ENCODE assay signal across 25 cellular contexts in the genomic region with DNA sequence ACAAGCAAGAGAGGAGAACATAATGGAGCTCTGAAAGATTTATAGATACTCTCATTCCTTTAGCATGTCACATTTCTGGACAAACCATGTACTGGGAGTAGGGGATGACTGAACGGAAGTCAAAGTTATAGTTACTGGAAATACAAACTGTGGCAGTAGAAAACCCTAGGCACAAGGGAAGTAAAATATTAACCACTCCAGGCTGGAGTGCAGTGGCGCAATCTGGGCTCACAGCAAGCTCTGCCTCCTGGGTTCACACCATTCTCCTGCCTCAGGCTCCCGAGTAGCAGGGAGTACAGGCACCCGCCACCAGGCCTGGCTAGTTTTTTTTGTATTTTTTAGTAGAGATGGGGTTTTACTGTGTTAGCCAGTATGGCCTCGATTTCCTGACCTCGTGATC.
"Had no signal": no experiment of that assay in that cellular context is flagged by ENCODE, and none has a peak within 500 bp of the region (broad histone marks: within the 10 kb centered on the region; RNA-seq: fewer than 3 reads in every experiment).

No MANE protein-coding gene starts in this region.

- ATAC-seq: activated CD8-positive, alpha-beta memory T cell treated with anti-CD3 and anti-CD28 coated beads, Interleukin-2, amount 10 ng/mL, durations not matched to agents 7 days and 5 days; activated CD8-positive, alpha-beta T cell treated with anti-CD3 and anti-CD28 coated beads for 36 hours; activated naive CD8-positive, alpha-beta T cell treated with anti-CD3 and anti-CD28 coated beads, Interleukin-2, amount 50 U/mL, for 24 hours; gastroesophageal sphincter; left lung; stimulated activated effector memory CD8-positive, alpha-beta T cell treated with anti-CD3 and anti-CD28 coated beads, Interleukin-12 subunit alpha, Interleukin-12 subunit beta, amount 100 ng/mL, for 72 hours had no signal

- H3K4me3 ChIP-seq: gastroesophageal sphincter, left lung, ovary, sigmoid colon, thoracic aorta, uterus had no signal

- H3K36me3 ChIP-seq: left lung, neutrophil, ovary, sigmoid colon, thoracic aorta, uterus had no signal

- H3K9me3 ChIP-seq: gastroesophageal sphincter, left lung, neutrophil, ovary, sigmoid colon, thoracic aorta, uterus had no signal

- H3K4me1 ChIP-seq: gastroesophageal sphincter, left lung, sigmoid colon, uterus had no signal

- DNase-seq: activated B cell treated with CpG ODN at 0.5 μM for 24 hours; activated CD4-positive, alpha-beta T cell treated with anti-CD3 and anti-CD28 coated beads, Interleukin-2, amount 50 U/mL, for 1 hour; activated CD8-positive, alpha-beta memory T cell treated with anti-CD3 and anti-CD28 coated beads, Interleukin-2, amount 10 ng/mL, durations not matched to agents 7 days and 5 days; activated CD8-positive, alpha-beta T cell treated with anti-CD3 and anti-CD28 coated beads for 36 hours; activated naive CD8-positive, alpha-beta T cell treated with anti-CD3 and anti-CD28 coated beads, Interleukin-2, amount 50 U/mL, for 24 hours; activated T-cell treated with anti-CD3 and anti-CD28 coated beads, Interleukin-2, amount 50 U/mL, for 48 hours; amygdala; caudate nucleus; head of caudate nucleus; hypothalamus; immature natural killer cell; naive B cell; nephron progenitor cell; ovary; sigmoid colon; small intestine; stimulated activated CD4-positive, alpha-beta T cell treated with anti-CD3 and anti-CD28 coated beads, Interleukin-4, amount 100 ng/mL, for 24 hours; T-helper 2 cell; trophoblast cell; uterus had no signal

- H3K27me3 ChIP-seq: gastroesophageal sphincter, left lung, neutrophil, ovary, sigmoid colon, uterus had no signal

- H3K27ac ChIP-seq: gastroesophageal sphincter, left lung, neutrophil, ovary, sigmoid colon, thoracic aorta, uterus had no signal
